28 cellular contexts compared by ENCODE assay signal in the genomic region with DNA sequence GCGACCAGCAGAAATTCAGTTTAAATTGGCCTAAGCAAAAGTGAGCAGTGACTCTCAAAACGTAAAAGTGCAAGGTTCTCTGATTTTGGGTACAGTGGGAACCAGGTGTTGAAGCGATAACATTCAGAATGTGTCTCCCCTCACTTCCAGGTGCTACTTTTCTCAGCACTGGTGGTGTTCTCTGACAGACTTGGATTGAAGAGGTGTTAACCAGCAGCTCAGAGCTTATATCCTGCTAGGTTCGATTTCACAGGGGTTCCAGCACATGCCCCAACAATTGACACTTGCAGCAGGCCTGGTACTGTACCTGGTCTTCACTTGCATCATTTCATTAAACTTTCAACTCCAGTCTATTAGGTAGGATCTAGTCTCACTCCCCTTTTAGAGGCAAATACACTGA.
"Had no signal": no experiment of that assay in that cellular context is flagged by ENCODE, and none has a peak within 500 bp of the region (broad histone marks: within the 10 kb centered on the region; RNA-seq: fewer than 3 reads in every experiment).

No MANE protein-coding gene starts in this region.

- H3K27me3 Mint-ChIP-seq: naive thymus-derived CD4-positive, alpha-beta T cell; stimulated activated naive CD8-positive, alpha-beta T cell treated with anti-CD3 and anti-CD28 coated beads, Interleukin-15, Interleukin-2, amounts not matched to agents 100 ng/mL and 50 ng/mL, for 24 hours had no signal

- H3K4me1 ChIP-seq: neural progenitor cell, parathyroid adenoma, psoas muscle, right lobe of liver, sigmoid colon, stomach, thyroid gland, transverse colon, upper lobe of right lung, uterus had no signal

- H3K4me3 Mint-ChIP-seq: naive thymus-derived CD4-positive, alpha-beta T cell; nephron; neural progenitor cell; stimulated activated effector memory CD8-positive, alpha-beta T cell treated with anti-CD3 and anti-CD28 coated beads, Interleukin-12 subunit alpha, Interleukin-12 subunit beta, amount 100 ng/mL, for 72 hours; stimulated activated naive B cell treated with anti-CD40 and anti-IgM and Interleukin-4, amounts not matched to agents 10 μg/mL and 1 μg/mL and 100 μg/mL, for 72 hours; stimulated activated naive CD8-positive, alpha-beta T cell treated with anti-CD3 and anti-CD28 coated beads, Interleukin-15, Interleukin-2, amounts not matched to agents 100 ng/mL and 50 ng/mL, for 24 hours; type B pancreatic cell had no signal

- H3K9me3 Mint-ChIP-seq: nephron; neural progenitor cell; stimulated activated effector memory CD8-positive, alpha-beta T cell treated with anti-CD3 and anti-CD28 coated beads, Interleukin-12 subunit alpha, Interleukin-12 subunit beta, amount 100 ng/mL, for 72 hours; stimulated activated naive B cell treated with anti-CD40 and anti-IgM and Interleukin-4, amounts not matched to agents 10 μg/mL and 1 μg/mL and 100 μg/mL, for 72 hours; stimulated activated naive CD8-positive, alpha-beta T cell treated with anti-CD3 and anti-CD28 coated beads, Interleukin-15, Interleukin-2, amounts not matched to agents 100 ng/mL and 50 ng/mL, for 24 hours; type B pancreatic cell had no signal

- H3K27ac Mint-ChIP-seq: nephron; neural progenitor cell; progenitor cell of endocrine pancreas; stimulated activated naive B cell treated with anti-CD40 and anti-IgM and Interleukin-4, amounts not matched to agents 10 μg/mL and 1 μg/mL and 100 μg/mL, for 72 hours; stimulated activated naive CD8-positive, alpha-beta T cell treated with anti-CD3 and anti-CD28 coated beads, Interleukin-15, Interleukin-2, amounts not matched to agents 100 ng/mL and 50 ng/mL, for 24 hours; type B pancreatic cell had no signal

- H3K27ac ChIP-seq: neural progenitor cell, ovary, parathyroid adenoma, psoas muscle, right lobe of liver, sigmoid colon, stomach, thoracic aorta, thyroid gland, transverse colon, upper lobe of right lung, uterus had no signal

- H3K36me3 Mint-ChIP-seq: neural progenitor cell; stimulated activated effector memory CD8-positive, alpha-beta T cell treated with anti-CD3 and anti-CD28 coated beads, Interleukin-12 subunit alpha, Interleukin-12 subunit beta, amount 100 ng/mL, for 72 hours; stimulated activated naive B cell treated with anti-CD40 and anti-IgM and Interleukin-4, amounts not matched to agents 10 μg/mL and 1 μg/mL and 100 μg/mL, for 72 hours; type B pancreatic cell had no signal

- ATAC-seq: naive thymus-derived CD4-positive, alpha-beta T cell; psoas muscle; right cardiac atrium; right lobe of liver; stimulated activated effector memory CD8-positive, alpha-beta T cell treated with anti-CD3 and anti-CD28 coated beads, Interleukin-12 subunit alpha, Interleukin-12 subunit beta, amount 100 ng/mL, for 72 hours; stimulated activated naive B cell treated with anti-CD40 and anti-IgM and Interleukin-4, amounts not matched to agents 10 μg/mL and 1 μg/mL and 100 μg/mL, for 72 hours; upper lobe of right lung had no signal

- H3K4me1 Mint-ChIP-seq: nephron; neural progenitor cell; stimulated activated naive B cell treated with anti-CD40 and anti-IgM and Interleukin-4, amounts not matched to agents 10 μg/mL and 1 μg/mL and 100 μg/mL, for 72 hours had no signal

- H3K4me3 ChIP-seq: neural progenitor cell, ovary, psoas muscle, right lobe of liver, sigmoid colon, stomach, thoracic aorta, thyroid gland, transverse colon, upper lobe of right lung, uterus had no signal

- H3K4me2 ChIP-seq: neural progenitor cell had no signal

- H3K9ac ChIP-seq: neural progenitor cell, parathyroid adenoma had no signal

- H3K9me3 ChIP-seq: ovary, psoas muscle, right lobe of liver, sigmoid colon, stomach, thoracic aorta, thyroid gland, transverse colon, upper lobe of right lung, uterus had no signal

- H2AFZ ChIP-seq: neural progenitor cell, parathyroid adenoma had no signal

- H3K36me3 ChIP-seq: neural progenitor cell, ovary, right lobe of liver, sigmoid colon, stomach, thoracic aorta, thyroid gland, transverse colon, upper lobe of right lung, uterus had no signal

- DNase-seq: naive thymus-derived CD4-positive, alpha-beta T cell; occipital lobe; ovary; posterior cingulate gyrus; psoas muscle; right cardiac atrium; right lobe of liver; sigmoid colon; small intestine; stimulated activated CD4-positive, alpha-beta T cell treated with anti-CD3 and anti-CD28 coated beads, Interleukin-15, amount 100 ng/mL, for 24 hours; stimulated activated CD4-positive, alpha-beta T cell treated with anti-CD3 and anti-CD28 coated beads, Interleukin-2, amount 100 ng/mL, for 24 hours; stimulated activated CD4-positive, alpha-beta T cell treated with anti-CD3 and anti-CD28 coated beads, Interleukin-2, amount 100 ng/mL, for 48 hours; stimulated activated CD4-positive, alpha-beta T cell treated with anti-CD3 and anti-CD28 coated beads, Interleukin-4, amount 100 ng/mL, for 24 hours; stimulated activated naive B cell treated with anti-CD40 and anti-IgM and Interleukin-4, amounts not matched to agents 10 μg/mL and 1 μg/mL and 100 μg/mL, for 72 hours; stimulated activated naive CD4-positive, alpha-beta T cell treated with Interleukin-2 at 50 U/mL for 16 hours; stomach; thyroid gland; transverse colon; upper lobe of right lung; uterus had no signal

- H3K27me3 ChIP-seq: neural progenitor cell, ovary, right lobe of liver, sigmoid colon, stomach, thyroid gland, transverse colon, upper lobe of right lung, uterus had no signal

- H3K79me2 ChIP-seq: parathyroid adenoma had no signal
